ENCODE assay signal across 8 cellular contexts in the genomic region with DNA sequence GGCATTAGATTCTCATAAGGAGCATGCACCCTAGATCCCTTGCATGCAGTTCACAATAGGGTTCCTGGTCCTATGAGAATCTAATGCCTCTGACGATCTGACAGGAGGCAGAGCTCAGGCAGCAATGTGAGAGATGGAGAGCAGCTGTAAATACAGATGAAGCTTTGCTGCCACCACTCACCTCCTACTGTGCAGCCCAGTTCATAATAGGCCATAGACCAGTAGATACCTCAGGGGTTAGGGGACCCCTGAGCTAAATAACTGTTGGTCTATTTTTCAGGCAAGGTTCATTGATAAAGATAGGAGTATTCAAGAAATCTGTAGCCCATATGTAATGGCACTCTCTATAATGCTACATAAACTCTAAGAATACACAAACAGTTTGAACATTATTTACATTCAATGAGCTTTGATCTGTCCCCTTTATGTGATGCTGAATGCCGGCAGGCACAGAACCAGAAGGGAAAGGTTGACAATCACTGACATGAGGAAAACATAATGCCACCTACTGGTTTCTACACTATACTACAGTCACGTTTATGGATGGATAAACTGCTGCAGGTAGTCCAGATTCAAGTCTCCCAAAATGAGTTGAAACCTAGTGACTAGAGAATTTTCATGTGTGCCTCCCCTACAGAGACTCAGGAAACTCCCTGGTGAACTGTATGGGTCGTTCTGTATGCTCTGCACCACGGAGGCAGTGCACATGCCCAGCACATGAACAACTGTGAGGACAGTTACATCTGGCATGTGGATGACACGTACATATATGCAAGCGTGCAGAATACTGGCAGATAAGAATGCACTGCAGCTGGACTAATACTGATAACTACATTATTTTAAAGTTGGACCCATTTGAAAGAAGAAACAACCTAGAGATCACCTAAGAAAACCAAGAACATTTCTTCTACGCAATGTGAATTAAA.
DNase-seq lines count a peak whose midpoint lies in the region; ATAC-seq and FAIRE-seq lines count a peak whose summit lies in the region.

No MANE protein-coding gene starts in this region.

- DNase-seq in D341Med (ENCODE audit: low spot score), result peak; percentile 58
- DNase-seq in GM19239 (ENCODE audit: insufficient read length, low spot score), result peak; percentile 14
- DNase-seq in NCI-H748 (lab: John Stamatoyannopoulos, UW; ENCODE audit: unreplicated experiment), result peak; percentile 79
- DNase-seq in cerebellum (ENCODE audit: low spot score), result peak; percentile 53
- DNase-seq in medulla oblongata (ENCODE audit: extremely low spot score), result peak; percentile 57
- no peak for DNase-seq in stimulated activated CD4-positive, alpha-beta T cell treated with anti-CD3 and anti-CD28 coated beads, Interleukin-4, amount 100 ng/mL, for 1 hour
- DNase-seq in GOT3 (lab: John Stamatoyannopoulos, UW), result no peak

- ATAC-seq in HG03354 (IDR thresholded peaks at IDR 0.05; ENCODE audit: poor library complexity, severe bottlenecking, unreplicated experiment), result peak; percentile 95

- FAIRE-seq in GM19239 (lab: Jason Lieb, UNC), result peak; percentile 67

Comparison
In these comparisons a context has a peak if more than half of its experiments do, and no peak if none do; other contexts are left out.
1. DNase-seq: peak in D341Med (single experiment), GM19239 (single experiment), NCI-H748 (single experiment), cerebellum (single experiment) and medulla oblongata (single experiment); none in stimulated activated CD4-positive, alpha-beta T cell treated with anti-CD3 and anti-CD28 coated beads, Interleukin-4, amount 100 ng/mL, for 1 hour (single experiment) and GOT3 (single experiment).